Comparison of ENCODE assay signal across 32 cellular contexts in the genomic region with DNA sequence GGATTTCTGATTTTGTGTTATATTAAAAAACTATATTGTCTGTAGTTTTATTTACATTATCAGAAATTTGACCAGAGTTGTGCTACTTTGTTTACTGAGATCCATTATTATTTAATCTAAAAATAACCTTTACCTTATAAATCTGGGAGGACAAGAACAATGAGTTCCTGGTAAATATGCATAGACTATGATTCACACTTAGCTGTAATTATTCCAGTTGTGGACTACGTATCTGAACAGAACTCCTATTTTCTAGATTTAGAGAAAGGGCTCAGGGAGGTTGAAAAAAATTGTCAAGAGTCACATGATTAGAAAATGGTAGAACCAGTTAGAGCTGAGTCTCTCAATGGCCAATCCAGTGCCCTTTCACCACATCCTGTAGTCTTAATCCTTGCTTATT. TPM values are rescaled to one million over a fixed set of nuclear protein-coding genes. Genes with fewer than 3 reads are reported as not detected.
"Had no signal": no experiment of that assay in that cellular context is flagged by ENCODE, and none has a peak within 500 bp of the region (broad histone marks: within the 10 kb centered on the region; RNA-seq: fewer than 3 reads in every experiment).

No MANE protein-coding gene starts in this region.

- H3K36me3 ChIP-seq: esophagus muscularis mucosa, esophagus squamous epithelium, gastrocnemius medialis, gastroesophageal sphincter, heart left ventricle, heart right ventricle had no signal

- H3K4me3 Mint-ChIP-seq: dendritic cell treated with granulocyte-macrophage colony-stimulating factor and Interleukin-4, amounts not matched to agents 40 ng/mL and 50 ng/mL, for 4 days; effector memory CD8-positive, alpha-beta T cell; endodermal cell had no signal

- H3K4me3 ChIP-seq: coronary artery, dorsolateral prefrontal cortex, esophagus muscularis mucosa, esophagus squamous epithelium, gastrocnemius medialis, gastroesophageal sphincter, heart left ventricle, heart right ventricle, hepatocyte had no signal

- H2AFZ ChIP-seq: hepatocyte had no signal

- DNase-seq: cortex of kidney; dermis blood vessel endothelial cell; dorsolateral prefrontal cortex; effector CD4-positive, alpha-beta T cell; effector CD8-positive, alpha-beta T cell; effector memory CD4-positive, alpha-beta T cell; effector memory CD8-positive, alpha-beta T cell; endodermal cell; erythroblast; esophagus squamous epithelium; foreskin fibroblast; foreskin keratinocyte; foreskin melanocyte; gastrocnemius medialis; glutamatergic neuron; head of caudate nucleus; heart left ventricle; heart right ventricle; hippocampal formation had no signal

- H3K27ac Mint-ChIP-seq: dendritic cell treated with granulocyte-macrophage colony-stimulating factor and Interleukin-4, amounts not matched to agents 40 ng/mL and 50 ng/mL, for 4 days; effector memory CD8-positive, alpha-beta T cell; endodermal cell had no signal

- FAIRE-seq: endometrium, endothelial cell of umbilical vein, frontal cortex had no signal

- H3K9me3 Mint-ChIP-seq: dendritic cell treated with granulocyte-macrophage colony-stimulating factor and Interleukin-4, amounts not matched to agents 40 ng/mL and 50 ng/mL, for 4 days; endodermal cell had no signal

- H3K9me3 ChIP-seq: esophagus muscularis mucosa, esophagus squamous epithelium, gastrocnemius medialis, gastroesophageal sphincter, heart left ventricle had no signal

- ATAC-seq: effector memory CD8-positive, alpha-beta T cell; esophagus mucosa; foreskin keratinocyte; gastrocnemius medialis; gastroesophageal sphincter; heart left ventricle; heart right ventricle had no signal

- H3K4me2 ChIP-seq: hepatocyte had no signal

- H3K27ac ChIP-seq: coronary artery, dorsolateral prefrontal cortex, epithelial cell of prostate, esophagus muscularis mucosa, esophagus squamous epithelium, foreskin keratinocyte, gastrocnemius medialis, gastroesophageal sphincter, heart left ventricle, heart right ventricle, hepatocyte had no signal

- H3K4me1 ChIP-seq: foreskin keratinocyte, gastrocnemius medialis had no signal

- H3K79me2 ChIP-seq: hepatocyte had no signal

RNA-seq across cellular contexts. Expression of gene GPR158, which starts 4.2 kb away (rescaled TPM):
- total RNA-seq: dermis blood vessel endothelial cell, endothelial cell of umbilical vein, epithelial cell of proximal tubule, esophagus mucosa, esophagus squamous epithelium, foreskin keratinocyte, glomerular endothelial cell had no signal
- polyA plus RNA-seq: endothelial cell of umbilical vein, fibroblast of lung, foreskin keratinocyte, heart left ventricle had no signal
